In genomic region chr1:58392083-58392482, GRCh38 we compare ENCODE assay signal across 13 cellular contexts.
A peak's percentile ranks its signal among the peaks of the same experiment; 100 is the strongest.
DNase-seq lines count a peak whose midpoint lies in the region; ATAC-seq, FAIRE-seq and TF ChIP-seq lines count a peak whose summit lies in the region.
"Had no signal": no experiment of that assay in that cellular context is flagged by ENCODE, and none has a peak within 500 bp of the region (broad histone marks: within the 10 kb centered on the region; RNA-seq: fewer than 3 reads in every experiment).

No MANE protein-coding gene starts in this region.

- no peaks in the 10 kb centered on the region for H3K36me3 ChIP-seq in K562 (ENCODE audit: control insufficient read depth, insufficient read depth, low read length)
- H3K36me3 ChIP-seq: prostate gland, uterus had no signal

- H3K9me1 ChIP-seq in K562 (ENCODE audit: control insufficient read depth, insufficient read depth, low read length), result no peaks in the 10 kb centered on the region

- no peak for TF ChIP-seq CTCF in GM10248 (IDR thresholded peaks at IDR 0.05; ENCODE audit: control extremely low read depth, extremely low read depth, low read depth, missing control alignments)
- no peak for TF ChIP-seq CTCF in K562 (IDR thresholded peaks at IDR 0.05 in 2 of 3, conservative IDR thresholded peaks at IDR 0.05 in 1 of 3; ENCODE audit: insufficient read depth in 2 of 3, low read depth in 1 of 3, low read length in 3 of 3)
- no peak for TF ChIP-seq CTCF in dorsolateral prefrontal cortex (IDR thresholded peaks at IDR 0.05 in 54 of 56, conservative IDR thresholded peaks at IDR 0.05 in 2 of 56; ENCODE audit: low read depth in 1 of 56, partially characterized antibody in 56 of 56)

- CTCF ChIA-PET in GM10248 (lab: Yijun Ruan, JAX) (interaction anchor here (1.0 to 3.3 kb wide), 9 partner anchors 10 to 155 kb away, joined by 3 to 16 read pairs (median 3); partner anchors contain the start of gene OMA1), K562 (lab: Yijun Ruan, JAX; ENCODE audit: low intra/inter-chr PET ratio) (no interaction called here)

- ATAC-seq in GM19452 (IDR thresholded peaks at IDR 0.05; ENCODE audit: unreplicated experiment), result peak; percentile 77
- peak; percentile 67 for ATAC-seq in HG03432 (IDR thresholded peaks at IDR 0.05; ENCODE audit: unreplicated experiment)
- no peak for ATAC-seq in K562

- no peak overlapping the region for H3K27ac ChIP-seq in K562 (ENCODE audit: extremely low read depth, low read depth, low read length)
- no peak overlapping the region for H3K27ac ChIP-seq in dorsolateral prefrontal cortex
- H3K27ac ChIP-seq: prostate gland, uterus had no signal

- BruUV-seq in K562 (replicated peaks; lab: Mats Ljungman, UMichigan), result no TSS peak

- H2AFZ ChIP-seq in K562 (ENCODE audit: low read depth, low read length), result no peak overlapping the region

- no peak for FAIRE-seq in K562 (lab: Jason Lieb, UNC)
- FAIRE-seq in H54 (lab: Jason Lieb, UNC), result no peak

- H3K79me2 ChIP-seq in K562 (ENCODE audit: control insufficient read depth, insufficient read depth, low read length), result no peaks in the 10 kb centered on the region

- DNase-seq in GM10248 (ENCODE audit: extremely low spot score) (peak; percentile 34), K562 (ENCODE audit: extremely low read depth in 1 of 4, low spot score in 3 of 4) (no peak), dorsolateral prefrontal cortex (no peak), H54 (ENCODE audit: insufficient read length, low spot score) (no peak), NCI-H187 (lab: John Stamatoyannopoulos, UW) (no peak), NCI-H2029 treated with DMSO at 0.1 percent for 48 hours (lab: John Stamatoyannopoulos, UW) (no peak)
- DNase-seq: activated CD4-positive, alpha-beta T cell treated with anti-CD3 and anti-CD28 coated beads, Interleukin-2, amount 50 U/mL, for 4 hours; Caco-2; NCI-H1417 treated with DMSO at 0.1 percent for 48 hours; uterus had no signal

- no peaks in the 10 kb centered on the region for H4K20me1 ChIP-seq in K562 (replicated peaks; ENCODE audit: control insufficient read depth, insufficient read depth, low read length)

- H3K4me2 ChIP-seq in K562 (ENCODE audit: insufficient read depth, low read length), result no peak overlapping the region

- 0% methylated on average over 6 of the region's 6 CpGs for WGBS in K562 (ENCODE audit: insufficient coverage, low coverage, missing lambda C conversion rate)

- no peaks in the 10 kb centered on the region for H3K9me3 ChIP-seq in K562 (replicated peaks; ENCODE audit: control insufficient read depth, insufficient read depth, low read depth, low read length)
- H3K9me3 ChIP-seq: Caco-2, prostate gland, uterus had no signal

- in situ Hi-C loops in K562 (cut with MboI), result no loop called here

- TF ChIP-seq POLR2A in K562 (conservative IDR thresholded peaks at IDR 0.05) (no peak), H54 (IDR thresholded peaks at IDR 0.05; ENCODE audit: low read depth, low read length) (no peak)

- H3K27me3 ChIP-seq in K562 (ENCODE audit: control insufficient read depth in 2 of 2, insufficient read depth in 2 of 2, low read length in 2 of 2) (peaks cover 2 to 13% of the 10 kb centered on the region in 2 experiments; a peak in 3 of 5 replicates), dorsolateral prefrontal cortex (no peaks in the 10 kb centered on the region)
- H3K27me3 ChIP-seq: uterus had no signal

- no peak overlapping the region for H3K4me3 ChIP-seq in K562
- no peak overlapping the region for H3K4me3 ChIP-seq in dorsolateral prefrontal cortex
- H3K4me3 ChIP-seq: prostate gland, uterus had no signal

- no peak overlapping the region for H3K9ac ChIP-seq in K562 (ENCODE audit: insufficient read depth in 1 of 2, low read depth in 2 of 2, low read length in 2 of 2)

- H3K4me1 ChIP-seq in K562 (replicated peaks in 1 of 2; ENCODE audit: control insufficient read depth in 2 of 2, insufficient read depth in 2 of 2, low read length in 2 of 2), result no peaks in the 10 kb centered on the region
- H3K4me1 ChIP-seq: Caco-2, prostate gland, uterus had no signal

- TF ChIP-seq RAD21 in K562 (CRISPR knock-in tag; conservative IDR thresholded peaks at IDR 0.05 in 1 of 2, IDR thresholded peaks at IDR 0.05 in 1 of 2), result no peak

- POLR2A ChIA-PET in GM10248 (lab: Yijun Ruan, JAX), result no interaction called here
- POLR2A ChIA-PET in K562 (lab: Yijun Ruan, JAX), result interaction anchor here (0.9 kb wide), 1 partner anchor 13 kb away, joined by 3 read pairs; no protein-coding TSS in a partner anchor

- intact Hi-C loops in K562 (cut with micrococcal nuclease), result loop anchor here (10.0 kb wide), 1 partner anchor 147 kb away; no protein-coding TSS in a partner anchor
- intact Hi-C loops in dorsolateral prefrontal cortex (cut with DNase I), result no loop called here

- TF ChIP-seq EP300 in K562 (IDR thresholded peaks at IDR 0.05; ENCODE audit: low read length), result no peak

TF ChIP-seq in K562, 482 proteins besides CTCF, POLR2A, EP300 and RAD21:
- TF ChIP-seq DIDO1 (tag; IDR thresholded peaks at IDR 0.05; ENCODE audit: low read depth) (no peak), NKRF (IDR thresholded peaks at IDR 0.05; ENCODE audit: borderline replicate concordance) (no peak), ZBTB17 (CRISPR knock-in tag; IDR thresholded peaks at IDR 0.05) (peak; percentile 87)
TF ChIP-seq in K562: peak in this region for 1.
